ENCODE assay signal across 1 cellular context in the genomic region with DNA sequence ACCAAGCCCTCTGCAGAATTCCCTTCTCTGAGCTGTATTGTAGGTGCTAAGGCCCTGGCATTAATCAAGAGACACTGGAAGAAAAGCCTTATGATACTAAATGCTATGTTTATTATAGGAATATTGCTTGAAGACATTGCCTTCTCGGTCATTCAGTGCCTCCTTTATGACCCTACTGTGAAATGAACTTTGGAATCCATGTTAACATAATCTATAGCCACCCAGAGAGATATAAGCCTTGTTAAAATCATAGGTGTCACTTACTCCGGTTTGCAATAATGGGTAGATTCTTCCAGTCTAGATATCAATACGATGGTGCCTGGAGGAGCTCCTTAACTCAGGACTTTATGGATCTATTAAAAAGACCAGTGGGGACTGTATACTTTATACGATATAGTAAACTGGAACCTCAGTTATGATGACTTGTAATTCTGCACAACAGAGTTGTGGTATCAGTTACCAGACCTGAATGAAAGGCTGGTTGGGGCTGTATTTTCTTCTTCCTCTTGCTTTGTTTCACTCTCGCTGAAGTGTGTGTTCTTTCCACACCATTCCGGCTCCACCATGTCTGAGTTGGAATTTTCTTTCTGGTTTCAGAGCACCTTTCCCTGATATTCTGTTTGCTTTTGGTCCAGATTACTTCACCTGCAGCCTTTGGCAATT.
TF ChIP-seq lines count a peak whose summit lies in the region.

No MANE protein-coding gene starts in this region.

TF ChIP-seq in GM23338, 12 proteins besides CTCF, POLR2A, EP300 and RAD21 (continued from another document):
- TF ChIP-seq ZNF114 (CRISPR knock-in tag; IDR thresholded peaks at IDR 0.05) (no peak), EZH2 (IDR thresholded peaks at IDR 0.05; ENCODE audit: low read depth, unreplicated experiment) (no peak), JUNB (IDR thresholded peaks at IDR 0.05; ENCODE audit: unreplicated experiment) (no peak), STAT1 (IDR thresholded peaks at IDR 0.05; ENCODE audit: unreplicated experiment) (no peak)
